ENCODE assay signal across 9 cellular contexts in the genomic region with DNA sequence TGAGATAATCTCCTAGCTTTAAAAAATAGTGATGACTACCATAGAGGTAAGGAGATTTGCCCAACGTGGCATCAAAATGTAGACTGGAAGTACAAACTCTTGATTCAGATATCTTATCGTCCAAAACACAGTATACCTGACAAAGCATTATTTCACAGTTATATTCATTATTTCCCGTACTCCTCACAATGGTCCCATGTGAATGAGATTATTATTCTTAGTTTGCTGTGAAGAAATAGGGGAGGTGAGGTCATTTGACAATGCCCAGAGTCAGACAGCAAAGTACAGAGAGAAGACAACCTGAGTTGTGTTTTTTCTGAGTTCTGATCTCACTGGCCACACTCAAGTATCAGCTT. TPM values are rescaled to one million over a fixed set of nuclear protein-coding genes. Genes with fewer than 3 reads are reported as not detected.
DNase-seq lines count a peak whose midpoint lies in the region; ATAC-seq and TF ChIP-seq lines count a peak whose summit lies in the region.
"Had no signal": no experiment of that assay in that cellular context is flagged by ENCODE, and none has a peak within 500 bp of the region (broad histone marks: within the 10 kb centered on the region; RNA-seq: fewer than 3 reads in every experiment).

No MANE protein-coding gene starts in this region.

- H3K36me3 Mint-ChIP-seq in CD14-positive monocyte (peaks cover 4 to 6% of the 10 kb centered on the region in 2 donors), natural killer cell (no peaks in the 10 kb centered on the region)

- peaks cover 19% of the 10 kb centered on the region for H3K36me3 ChIP-seq in KOPT-K1 (ENCODE audit: insufficient read depth, low read length)
- no peaks in the 10 kb centered on the region for H3K36me3 ChIP-seq in breast epithelium

- DNase-seq in CD14-positive monocyte (ENCODE audit: low spot score) (no peak), breast epithelium (ENCODE audit: low spot score in 2 of 2) (no peak), natural killer cell (no peak), SHP77 treated with DMSO at 0.1 percent for 48 hours (lab: John Stamatoyannopoulos, UW) (no peak), iPS-NIHi7 (ENCODE audit: extremely low spot score) (no peak), HuH-7.5 (ENCODE audit: low spot score) (no peak)

- H3K27ac ChIP-seq in KOPT-K1 (ENCODE audit: low read depth, low read length, poor library complexity, severe bottlenecking) (peak overlapping the region; percentile 90), breast epithelium (peak overlapping the region; percentile 20 to 77)

- H3K27ac Mint-ChIP-seq in CD14-positive monocyte (peak overlapping the region; percentile 94 to 98 (median 96)), natural killer cell (peak overlapping the region; percentile 94 to 98)

- H3K4me3 ChIP-seq in breast epithelium, result peak overlapping the region; percentile 86 to 95 (median 89)

- no peak for ATAC-seq in natural killer cell
- ATAC-seq in GM18861 (IDR thresholded peaks at IDR 0.05; ENCODE audit: unreplicated experiment), result no peak

- TF ChIP-seq CTCF in CD14-positive monocyte (IDR thresholded peaks at IDR 0.05), result no peak
- TF ChIP-seq CTCF in breast epithelium (IDR thresholded peaks at IDR 0.05), result no peak
- no peak for TF ChIP-seq CTCF in natural killer cell (IDR thresholded peaks at IDR 0.05)

- H3K9me3 ChIP-seq in KOPT-K1 (ENCODE audit: insufficient read depth, low read length, poor library complexity, severe bottlenecking) (no peaks in the 10 kb centered on the region), breast epithelium (no peaks in the 10 kb centered on the region)

- no peaks in the 10 kb centered on the region for H3K27me3 ChIP-seq in breast epithelium

- no peaks in the 10 kb centered on the region for H3K4me1 ChIP-seq in breast epithelium

- H3K27me3 Mint-ChIP-seq in CD14-positive monocyte (ENCODE audit: low read depth in 3 of 3), result no peaks in the 10 kb centered on the region
- peaks cover 2 to 3% of the 10 kb centered on the region in 2 donors for H3K27me3 Mint-ChIP-seq in natural killer cell (ENCODE audit: low read depth in 2 of 2)

- H3K4me1 Mint-ChIP-seq in CD14-positive monocyte, result peaks cover 30% of the 10 kb centered on the region
- peaks cover 19% of the 10 kb centered on the region in 2 donors for H3K4me1 Mint-ChIP-seq in natural killer cell

- no peak for TF ChIP-seq POLR2A in breast epithelium (IDR thresholded peaks at IDR 0.05)

- H3K4me3 Mint-ChIP-seq in CD14-positive monocyte, result peak overlapping the region; percentile 93 to 98
- peak overlapping the region; percentile 94 for H3K4me3 Mint-ChIP-seq in natural killer cell

- intact Hi-C loops in CD14-positive monocyte (cut with micrococcal nuclease), result loop anchor here in 1 of 2 donors (10.0 kb wide), 1 partner anchor 1709 kb away; no protein-coding TSS in a partner anchor
- intact Hi-C loops in breast epithelium (cut with DNase I; ENCODE audit: low total_unique reads), result no loop called here
- intact Hi-C loops in natural killer cell (cut with micrococcal nuclease), result no loop called here

- H3K9me3 Mint-ChIP-seq in CD14-positive monocyte (no peaks in the 10 kb centered on the region), natural killer cell (no peaks in the 10 kb centered on the region)

RNA-seq across cellular contexts. Expression of a gene that starts 1.2 kb away (rescaled TPM):
- 1 to 10 TPM; 4.8 to 5.4 TPM for polyA plus RNA-seq in CD14-positive monocyte
- total RNA-seq in breast epithelium, result 10 to 100 TPM in 2 of 3 donors, 1 to 10 TPM in 1; 9.9 to 28.5 (median 18.4) TPM
- total RNA-seq in natural killer cell, result 10 to 100 TPM; 14.1 to 20.1 (median 17.1) TPM

RNA-seq across cellular contexts. Expression of a gene that starts 51.7 kb away (rescaled TPM):
- not detected for polyA plus RNA-seq in CD14-positive monocyte
- not detected for total RNA-seq in breast epithelium
- total RNA-seq in natural killer cell, result not detected
- total RNA-seq: H4 had no signal
